1 cellular context compared by ENCODE assay signal in genomic region chr19:38095411-38096308, GRCh38.
A peak's percentile ranks its signal among the peaks of the same experiment; 100 is the strongest.
TF ChIP-seq lines count a peak whose summit lies in the region.

No MANE protein-coding gene starts in this region.

TF ChIP-seq in K562, 482 proteins besides CTCF, POLR2A, EP300 and RAD21 (continued from another document):
- TF ChIP-seq XRCC5 (IDR thresholded peaks at IDR 0.05; ENCODE audit: low read depth, low read length) (0 out of 2 replicates have a peak, but pooled peaks have one; percentile 39), CCAR2 (IDR thresholded peaks at IDR 0.05; ENCODE audit: low read depth, low read length) (no peak), CHD4 (IDR thresholded peaks at IDR 0.05; ENCODE audit: insufficient read depth, insufficient replicate concordance, low read depth, low read length, poor library complexity, severe bottlenecking) (no peak), DMBX1 (CRISPR knock-in tag; IDR thresholded peaks at IDR 0.05; ENCODE audit: borderline replicate concordance) (no peak), USF1 (CRISPR knock-in tag; IDR thresholded peaks at IDR 0.05) (peak; percentile 6; the same call in 1 of the 2 replicates), SPI1 (IDR thresholded peaks at IDR 0.05; ENCODE audit: borderline replicate concordance, low read depth, low read length) (peak; percentile 43; the same call in 1 of the 2 replicates), ZNF766 (CRISPR knock-in tag; conservative IDR thresholded peaks at IDR 0.05) (no peak), NUFIP1 (IDR thresholded peaks at IDR 0.05; ENCODE audit: partially characterized antibody) (no peak), GTF2B (IDR thresholded peaks at IDR 0.05; ENCODE audit: extremely low read depth, insufficient read length) (no peak), ZNF318 (IDR thresholded peaks at IDR 0.05; ENCODE audit: borderline replicate concordance in 1 of 2, low read depth in 1 of 2) (no peak), HDAC3 (IDR thresholded peaks at IDR 0.05; ENCODE audit: borderline replicate concordance, partially characterized antibody) (no peak)
